In genomic region chr12:62656576-62657362, GRCh38 we compare ENCODE assay signal across 25 cellular contexts.
DNase-seq lines count a peak whose midpoint lies in the region; TF ChIP-seq lines count a peak whose summit lies in the region.
"Had no signal": no experiment of that assay in that cellular context is flagged by ENCODE, and none has a peak within 500 bp of the region (broad histone marks: within the 10 kb centered on the region; RNA-seq: fewer than 3 reads in every experiment).

No MANE protein-coding gene starts in this region.

- POLR2A ChIA-PET in RWPE1 (lab: Yijun Ruan, JAX; ENCODE audit: low non-redundant PET) = no interaction called here

- CTCF ChIA-PET in RWPE1 (lab: Yijun Ruan, JAX) = no interaction called here

- DNase-seq in C1 segment of cervical spinal cord (lab: John Stamatoyannopoulos, UW) = peak in 8 of 14 donors; percentile 6 to 35 (median 27)
- DNase-seq in NCI-H526 (lab: John Stamatoyannopoulos, UW) = peak; percentile 14 to 36
- no peak for DNase-seq in dorsolateral prefrontal cortex
- DNase-seq in medulla oblongata (ENCODE audit: extremely low spot score) = peak; percentile 54
- no peak for DNase-seq in NCI-H748 (lab: John Stamatoyannopoulos, UW; ENCODE audit: unreplicated experiment)
- DNase-seq in RWPE1 (ENCODE audit: low spot score) = no peak
- DNase-seq in GM19238 (ENCODE audit: insufficient read length, low spot score) = no peak
- no peak for DNase-seq in NCI-H1930 (lab: John Stamatoyannopoulos, UW)
- DNase-seq: activated CD4-positive, alpha-beta T cell treated with anti-CD3 and anti-CD28 coated beads, Interleukin-2, amount 10 ng/mL, durations not matched to agents 24 days and 14 days; activated T-cell treated with anti-CD3 and anti-CD28 coated beads, Interleukin-2, amount 50 U/mL, for 4 hours; BE2C; colonic mucosa; esophagus squamous epithelium; HCEC 1CT; hippocampal formation; left ventricle myocardium superior; mucosa of descending colon; NCI-H1417 treated with DMSO at 0.1 percent for 48 hours; NCI-H2107; NCI-H446; SHP77; stimulated activated CD4-positive, alpha-beta T cell treated with anti-CD3 and anti-CD28 coated beads, Interleukin-4, amount 100 ng/mL, for 24 hours; upper lobe of left lung had no signal

- H3K27ac ChIP-seq in dorsolateral prefrontal cortex (peak overlapping the region in 40 of 59 donors; percentile 1 to 67 (median 27)), RWPE1 (no peak overlapping the region)
- H3K27ac ChIP-seq: colonic mucosa, esophagus squamous epithelium, KMS-11, upper lobe of left lung, VCaP had no signal

- intact Hi-C loops in dorsolateral prefrontal cortex (cut with DNase I) = no loop called here

- no peak for TF ChIP-seq CTCF in dorsolateral prefrontal cortex (IDR thresholded peaks at IDR 0.05 in 54 of 56, conservative IDR thresholded peaks at IDR 0.05 in 2 of 56; ENCODE audit: low read depth in 1 of 56, partially characterized antibody in 56 of 56)
- no peak for TF ChIP-seq CTCF in RWPE1 (conservative IDR thresholded peaks at IDR 0.05; ENCODE audit: low read depth)

- no peaks in the 10 kb centered on the region for H3K27me3 ChIP-seq in dorsolateral prefrontal cortex
- H3K27me3 ChIP-seq: BE2C, colonic mucosa, esophagus squamous epithelium, upper lobe of left lung had no signal

- no peak overlapping the region for H3K4me3 ChIP-seq in dorsolateral prefrontal cortex
- H3K4me3 ChIP-seq: colonic mucosa, esophagus squamous epithelium, mucosa of descending colon, upper lobe of left lung had no signal

Comparison
In these comparisons a context has a peak if more than half of its experiments do, and no peak if none do; other contexts are left out.
1. DNase-seq: peak in C1 segment of cervical spinal cord (8 of 14), NCI-H526 (2 of 2) and medulla oblongata (single experiment); none in dorsolateral prefrontal cortex (0 of 10), NCI-H748 (single experiment), RWPE1 (single experiment), GM19238 (single experiment) and NCI-H1930 (0 of 2).